Comparison of ENCODE assay signal across 8 cellular contexts in genomic region chr7:44748042-44748947, GRCh38. TPM values are rescaled to one million over a fixed set of nuclear protein-coding genes. Genes with fewer than 3 reads are reported as not detected.
A peak's percentile ranks its signal among the peaks of the same experiment; 100 is the strongest.
DNase-seq lines count a peak whose midpoint lies in the region; ATAC-seq, FAIRE-seq and TF ChIP-seq lines count a peak whose summit lies in the region.

ZMIZ2 (plus strand) TSS chr7:44748847; CDS start chr7:44756250, 7,403 bp downstream.

- H3K4me1 Mint-ChIP-seq in nephron: peaks cover 40% of the 10 kb centered on the region

- H3K4me3 ChIP-seq in MG63: peak within 1 kb of the TSS; percentile 61
- peak within 1 kb of the TSS; percentile 86 for H3K4me3 ChIP-seq in fibroblast of the aortic adventitia (ENCODE audit: low read depth, low read length)

- FAIRE-seq in H54 (lab: Jason Lieb, UNC): no peak

- peak within 1 kb of the TSS; percentile 83 to 96 (median 88) for H3K27ac Mint-ChIP-seq in nephron

- peak; percentile 84 for ATAC-seq in stimulated activated naive CD8-positive, alpha-beta T cell treated with anti-CD3 and anti-CD28 coated beads, Interleukin-15, Interleukin-2, amounts not matched to agents 100 U/mL and 50 U/mL, for 24 hours

- peak; percentile 83 for TF ChIP-seq POLR2A in H54 (IDR thresholded peaks at IDR 0.05; ENCODE audit: low read depth, low read length)

- H3K9me3 Mint-ChIP-seq in nephron: no peaks in the 10 kb centered on the region

- H3K4me3 Mint-ChIP-seq in nephron: peak within 1 kb of the TSS; percentile 84 to 91 (median 86)

- H3K36me3 ChIP-seq in MG63: peaks cover 15% of the 10 kb centered on the region

- DNase-seq in EL: peak; percentile 88
- peak; percentile 98 for DNase-seq in H54 (ENCODE audit: insufficient read length, low spot score)
- peak; percentile 90 for DNase-seq in MG63
- peak; percentile 89 to 92 for DNase-seq in SHP77 (lab: John Stamatoyannopoulos, UW)
- DNase-seq in activated effector memory CD4-positive, alpha-beta T cell treated with anti-CD3 and anti-CD28 coated beads, Interleukin-2, amount 50 U/mL, for 16 hours: peak; percentile 97
- peak; percentile 82 for DNase-seq in fibroblast of the aortic adventitia (ENCODE audit: low read depth)
- DNase-seq in stimulated activated naive CD8-positive, alpha-beta T cell treated with anti-CD3 and anti-CD28 coated beads, Interleukin-15, Interleukin-2, amounts not matched to agents 100 U/mL and 50 U/mL, for 24 hours: peak; percentile 95

- peaks cover 4% of the 10 kb centered on the region for H3K27me3 Mint-ChIP-seq in nephron (ENCODE audit: low read depth)

- TF ChIP-seq CTCF in fibroblast of the aortic adventitia (IDR thresholded peaks at IDR 0.05; ENCODE audit: insufficient read depth, low read length): no peak
- no peak for TF ChIP-seq CTCF in nephron (IDR thresholded peaks at IDR 0.05; ENCODE audit: unreplicated experiment in 3 of 3)

- H3K27me3 ChIP-seq in MG63: no peaks in the 10 kb centered on the region

- H3K9me3 ChIP-seq in MG63: no peaks in the 10 kb centered on the region

- H3K36me3 Mint-ChIP-seq in nephron (ENCODE audit: low read depth): peaks cover 13% of the 10 kb centered on the region

RNA-seq across cellular contexts. Expression of gene ZMIZ2, which starts in this region (rescaled TPM):
- 2.0 and 6.6 TPM in 2 replicates for total RNA-seq in MG63 (2014; rRNA removed; shearing (Covaris generic); ENCODE audit: low replicate concordance)
- 2.9 and 18.3 TPM in 2 replicates for total RNA-seq in fibroblast of the aortic adventitia (ENCODE audit: low replicate concordance)

Comparison
In these comparisons a context has a peak if more than half of its experiments do, and no peak if none do; other contexts are left out.
1. Peak in every context shown above with its lines: DNase-seq, ATAC-seq and H3K4me3 ChIP-seq.